In genomic region chr13:112968910-112969691, GRCh38 we compare ENCODE assay signal across 8 cellular contexts. TPM values are rescaled to one million over a fixed set of nuclear protein-coding genes. Genes with fewer than 3 reads are reported as not detected.
DNase-seq lines count a peak whose midpoint lies in the region; ATAC-seq and TF ChIP-seq lines count a peak whose summit lies in the region.

Gene MCF2L, plus strand, starts transcription at chr13:112969214. Its CDS starts 166 bp downstream, at chr13:112969380.

- H3K36me3 Mint-ChIP-seq in CD4-positive, CD25-positive, alpha-beta regulatory T cell = no peaks in the 10 kb centered on the region
- no peaks in the 10 kb centered on the region for H3K36me3 Mint-ChIP-seq in T-helper 1 cell treated with Interleukin-12 subunit alpha and Interleukin-12 subunit beta and Interleukin-4 antibody, amounts not matched to agents 30 μg/mL and 1 μg/mL, for 36 hours (ENCODE audit: low read depth)

- H3K9me3 ChIP-seq in CD4-positive, CD25-positive, alpha-beta regulatory T cell (ENCODE audit: control insufficient read depth in 2 of 2, low read length in 2 of 2) = no peaks in the 10 kb centered on the region
- H3K9me3 ChIP-seq in IMR-90 (ENCODE audit: control insufficient read depth, insufficient read depth, low read length) (peaks cover 7% of the 10 kb centered on the region), iPS-20b (ENCODE audit: insufficient read depth, low read depth, low read length) (peaks cover 3% of the 10 kb centered on the region; the same call in 1 of the 2 replicates), skeletal muscle tissue (ENCODE audit: control insufficient read depth in 3 of 3, low read length in 3 of 3) (no peaks in the 10 kb centered on the region)

- H3K4me1 ChIP-seq in CD4-positive, CD25-positive, alpha-beta regulatory T cell (ENCODE audit: control insufficient read depth, insufficient read depth, low read length, poor library complexity, severe bottlenecking) = peaks cover 23% of the 10 kb centered on the region
- H3K4me1 ChIP-seq in IMR-90 (ENCODE audit: control insufficient read depth, insufficient read depth, low read length) (no peaks in the 10 kb centered on the region), iPS-20b (ENCODE audit: insufficient read depth, low read length) (peaks cover 5% of the 10 kb centered on the region; the same call in 1 of the 2 replicates), skeletal muscle tissue (ENCODE audit: control insufficient read depth in 3 of 3, insufficient read depth in 3 of 3, low read length in 3 of 3) (peaks cover 4 to 22% (median 18%) of the 10 kb centered on the region in 3 donors)

- H4K91ac ChIP-seq in IMR-90 (ENCODE audit: insufficient read depth, low read depth, low read length) = no peak within 1 kb of the TSS

- H3K9me3 Mint-ChIP-seq in CD4-positive, CD25-positive, alpha-beta regulatory T cell = peaks cover 0 to 2% (median 0%) of the 10 kb centered on the region in 7 donors
- no peaks in the 10 kb centered on the region for H3K9me3 Mint-ChIP-seq in T-helper 1 cell treated with Interleukin-12 subunit alpha and Interleukin-12 subunit beta and Interleukin-4 antibody, amounts not matched to agents 30 μg/mL and 1 μg/mL, for 36 hours

- no peak within 1 kb of the TSS for H2BK15ac ChIP-seq in IMR-90 (ENCODE audit: low read depth, low read length)

- no peak within 1 kb of the TSS for H3K56ac ChIP-seq in IMR-90 (ENCODE audit: extremely low read depth, insufficient read depth, low read length)

- WGBS in IMR-90 (ENCODE audit: extremely low coverage in 2 of 2, insufficient read length in 1 of 2), 2 experiments = 0% methylated on average over 18 of the region's 69 CpGs; no CpG with 5 or more reads in 1 of the 2 experiments

- no TSS peak for BruUV-seq in IMR-90 (replicated peaks; lab: Mats Ljungman, UMichigan)

- H3K9me1 ChIP-seq in IMR-90 (ENCODE audit: insufficient read depth, low read length) = no peaks in the 10 kb centered on the region

- no peak within 1 kb of the TSS for H3K4ac ChIP-seq in IMR-90 (ENCODE audit: low read depth, low read length)

- no peak within 1 kb of the TSS for H2AK5ac ChIP-seq in IMR-90 (ENCODE audit: low read depth, low read length)

- CTCF ChIA-PET in IMR-90 (lab: Yijun Ruan, JAX) = no interaction called here

- H3K4me3 Mint-ChIP-seq in CD4-positive, CD25-positive, alpha-beta regulatory T cell = peak within 1 kb of the TSS; percentile 90 to 94 (median 92)
- H3K4me3 Mint-ChIP-seq in T-helper 1 cell treated with Interleukin-12 subunit alpha and Interleukin-12 subunit beta and Interleukin-4 antibody, amounts not matched to agents 30 μg/mL and 1 μg/mL, for 36 hours = peak within 1 kb of the TSS; percentile 82

- H3K4me2 ChIP-seq in IMR-90 (ENCODE audit: low read depth, low read length) = peak within 1 kb of the TSS; percentile 43; the same call in 1 of the 2 replicates

- no peak within 1 kb of the TSS for H3K14ac ChIP-seq in IMR-90 (replicated peaks; ENCODE audit: low read depth, low read length)

- peak within 1 kb of the TSS; percentile 72 for H2AK9ac ChIP-seq in IMR-90 (replicated peaks; ENCODE audit: low read depth, low read length, poor library complexity)

- peaks cover 3% of the 10 kb centered on the region for H3K27me3 ChIP-seq in CD4-positive, CD25-positive, alpha-beta regulatory T cell (ENCODE audit: control insufficient read depth, insufficient read depth, low read length)
- peaks cover 63% of the 10 kb centered on the region for H3K27me3 ChIP-seq in IMR-90 (ENCODE audit: control insufficient read depth, insufficient read depth, low read length)
- H3K27me3 ChIP-seq in iPS-20b (ENCODE audit: insufficient read depth, low read length) = peaks cover 33% of the 10 kb centered on the region
- H3K27me3 ChIP-seq in skeletal muscle tissue (ENCODE audit: control insufficient read depth in 3 of 3, insufficient read depth in 3 of 3, low read length in 3 of 3) = peaks cover 61 to 71% (median 61%) of the 10 kb centered on the region in 3 donors

- peaks cover 4% of the 10 kb centered on the region for H3K27me3 Mint-ChIP-seq in CD4-positive, CD25-positive, alpha-beta regulatory T cell
- H3K27me3 Mint-ChIP-seq in T-helper 1 cell treated with Interleukin-12 subunit alpha and Interleukin-12 subunit beta and Interleukin-4 antibody, amounts not matched to agents 30 μg/mL and 1 μg/mL, for 36 hours (ENCODE audit: low read depth) = peaks cover 52% of the 10 kb centered on the region

- H2BK5ac ChIP-seq in IMR-90 (ENCODE audit: low read depth, low read length, poor library complexity, severe bottlenecking) = no peak within 1 kb of the TSS

- H2BK20ac ChIP-seq in IMR-90 (ENCODE audit: low read depth, low read length) = no peak within 1 kb of the TSS

- no peak within 1 kb of the TSS for H4K5ac ChIP-seq in IMR-90 (ENCODE audit: low read depth, low read length)

- H3K4me3 ChIP-seq in CD4-positive, CD25-positive, alpha-beta regulatory T cell (ENCODE audit: low read depth, low read length) = peak within 1 kb of the TSS; percentile 77
- H3K4me3 ChIP-seq in IMR-90 (ENCODE audit: insufficient read depth, low read depth, low read length) (no peak within 1 kb of the TSS; the same call in 1 of the 2 replicates), astrocyte of the cerebellum (ENCODE audit: low read depth, low read length) (peak within 1 kb of the TSS; percentile 24), iPS-20b (ENCODE audit: low read length) (peak within 1 kb of the TSS; percentile 83), skeletal muscle tissue (ENCODE audit: low read length in 3 of 3) (peak within 1 kb of the TSS; percentile 49 to 63 (median 59))

- peak; percentile 76 to 80 for ATAC-seq in CD4-positive, CD25-positive, alpha-beta regulatory T cell (ENCODE audit: low read depth in 2 of 2)
- ATAC-seq in IMR-90 (ENCODE audit: low read depth) = peak; percentile 72
- no peak for ATAC-seq in HG02970 (IDR thresholded peaks at IDR 0.05; ENCODE audit: low FRiP score, unreplicated experiment)
- no peak for ATAC-seq in HG02610 (IDR thresholded peaks at IDR 0.05; ENCODE audit: unreplicated experiment)

- peak; percentile 26; the same call in 1 of the 2 replicates for TF ChIP-seq CTCF in IMR-90 (conservative IDR thresholded peaks at IDR 0.05; ENCODE audit: low read depth, low read length)
- peak; percentile 8 for TF ChIP-seq CTCF in astrocyte of the cerebellum (IDR thresholded peaks at IDR 0.05; ENCODE audit: low read depth, low read length, missing control alignments)

- H3K27ac ChIP-seq in CD4-positive, CD25-positive, alpha-beta regulatory T cell (ENCODE audit: insufficient read depth, low read length, poor library complexity, severe bottlenecking) = peak within 1 kb of the TSS; percentile 67
- H3K27ac ChIP-seq in IMR-90 (ENCODE audit: insufficient read depth, low read length) (no peak within 1 kb of the TSS), iPS-20b (ENCODE audit: low read length) (no peak within 1 kb of the TSS), skeletal muscle tissue (ENCODE audit: low read depth, low read length) (peak within 1 kb of the TSS; percentile 36)

- POLR2A ChIA-PET in IMR-90 (lab: Charles Lee; ENCODE audit: unreplicated experiment) = no interaction called here

- H3K9ac ChIP-seq in IMR-90 (ENCODE audit: low read depth, low read length) (no peak within 1 kb of the TSS), iPS-20b (ENCODE audit: low read depth, low read length) (peak within 1 kb of the TSS; percentile 63; the same call in 1 of the 2 replicates), skeletal muscle tissue (ENCODE audit: low read depth in 1 of 3, low read length in 3 of 3) (peak within 1 kb of the TSS in 2 of 3 donors; percentile 8 to 38)

- H3K4me1 Mint-ChIP-seq in CD4-positive, CD25-positive, alpha-beta regulatory T cell = peaks cover 6 to 42% (median 14%) of the 10 kb centered on the region in 4 donors
- peaks cover 6% of the 10 kb centered on the region for H3K4me1 Mint-ChIP-seq in T-helper 1 cell treated with Interleukin-12 subunit alpha and Interleukin-12 subunit beta and Interleukin-4 antibody, amounts not matched to agents 30 μg/mL and 1 μg/mL, for 36 hours (ENCODE audit: low read depth)

- no peaks in the 10 kb centered on the region for H4K20me1 ChIP-seq in IMR-90 (ENCODE audit: insufficient read depth, low read length)

- peak within 1 kb of the TSS; percentile 90 to 96 (median 93) for H3K27ac Mint-ChIP-seq in CD4-positive, CD25-positive, alpha-beta regulatory T cell
- peak within 1 kb of the TSS; percentile 43 for H3K27ac Mint-ChIP-seq in T-helper 1 cell treated with Interleukin-12 subunit alpha and Interleukin-12 subunit beta and Interleukin-4 antibody, amounts not matched to agents 30 μg/mL and 1 μg/mL, for 36 hours

- H2AFZ ChIP-seq in IMR-90 (replicated peaks; ENCODE audit: low read length, poor library complexity) = peak within 1 kb of the TSS; percentile 58

- no peaks in the 10 kb centered on the region for H3K79me1 ChIP-seq in IMR-90 (ENCODE audit: low read depth in 1 of 2, low read length in 2 of 2)

- H3K18ac ChIP-seq in IMR-90 (ENCODE audit: low read depth, low read length) = no peak within 1 kb of the TSS

- dilution Hi-C loops in IMR-90 (cut with HindIII; ENCODE audit: low sequenced_read_pairs, unreplicated experiment) = no loop called here

- no peak within 1 kb of the TSS for H3K23ac ChIP-seq in IMR-90 (ENCODE audit: low read depth, low read length)

- no peak within 1 kb of the TSS for H2BK120ac ChIP-seq in IMR-90 (ENCODE audit: low read depth, low read length)

- H4K8ac ChIP-seq in IMR-90 (ENCODE audit: low read depth in 2 of 2, low read length in 2 of 2) = no peak within 1 kb of the TSS

- peak; percentile 49 to 71 (median 58) for DNase-seq in CD4-positive, CD25-positive, alpha-beta regulatory T cell
- peak; percentile 31 for DNase-seq in IMR-90
- DNase-seq in astrocyte of the cerebellum (ENCODE audit: low read depth) = no peak

- no peaks in the 10 kb centered on the region for H3K36me3 ChIP-seq in CD4-positive, CD25-positive, alpha-beta regulatory T cell (ENCODE audit: control insufficient read depth, insufficient read depth, low read length)
- no peaks in the 10 kb centered on the region for H3K36me3 ChIP-seq in IMR-90 (ENCODE audit: control insufficient read depth, insufficient read depth, low read length)
- H3K36me3 ChIP-seq in iPS-20b (ENCODE audit: insufficient read depth, low read depth, low read length) = no peaks in the 10 kb centered on the region
- no peaks in the 10 kb centered on the region for H3K36me3 ChIP-seq in skeletal muscle tissue (ENCODE audit: control insufficient read depth in 3 of 3, insufficient read depth in 3 of 3, low read length in 3 of 3)

- in situ Hi-C loops in IMR-90 (cut with MboI; ENCODE audit: low sequenced_read_pairs) (no loop called here), astrocyte of the cerebellum (cut with HindIII; ENCODE audit: low sequenced_read_pairs) (no loop called here)

- no peak for TF ChIP-seq POLR2A in IMR-90 (IDR thresholded peaks at IDR 0.05; ENCODE audit: low read depth, low read length)

- intact Hi-C loops in IMR-90 (cut with micrococcal nuclease) = no loop called here

- TF ChIP-seq RAD21 in IMR-90 (IDR thresholded peaks at IDR 0.05; ENCODE audit: low read length) = 0 out of 2 replicates have a peak, but pooled peaks have one; percentile 19

RNA-seq across cellular contexts. Expression of gene MCF2L, which starts in this region (rescaled TPM):
- total RNA-seq in CD4-positive, CD25-positive, alpha-beta regulatory T cell = 22.2 TPM
- 1 to 10 TPM in 2 of 4 donors, under 1 TPM in 2; 0.34 to 1.5 (median 0.99) TPM for polyA plus RNA-seq in CD4-positive, CD25-positive, alpha-beta regulatory T cell
- 0.18 TPM in 1 of 2 replicates, not detected in the other for total RNA-seq in IMR-90 (2012; rRNA removed)
- not detected in 2 replicates for polyA plus RNA-seq in IMR-90 (2012; rRNA removed)
- polyA plus RNA-seq in IMR-90 (2012; cell fraction: cytosol; rRNA removed) = 0.02 and 0.09 TPM in 2 replicates
- 0.09 and 0.11 TPM in 2 replicates for polyA plus RNA-seq in IMR-90 (2012; cell fraction: nucleus; rRNA removed; ENCODE audit: low replicate concordance)
- total RNA-seq in skeletal muscle tissue = 18.3 TPM

Comparison
In these comparisons a context has a peak if more than half of its experiments do, and no peak if none do; other contexts are left out.
1. RNA of gene MCF2L (total RNA-seq): 22.2 TPM in CD4-positive, CD25-positive, alpha-beta regulatory T cell (single experiment) and 18.3 TPM in skeletal muscle tissue (single experiment); 0.18 TPM in IMR-90; every median in the first group is over 10 times any median in the second.
2. Peak in DNase-seq, ATAC-seq and H3K4me2 ChIP-seq in IMR-90; RNA of the gene not detected or under 1 TPM.
3. ATAC-seq: peak in CD4-positive, CD25-positive, alpha-beta regulatory T cell (2 of 2); none in HG02970 (single experiment) and HG02610 (single experiment).
4. H3K27ac ChIP-seq: peak in CD4-positive, CD25-positive, alpha-beta regulatory T cell (single experiment) and skeletal muscle tissue (single experiment); none in IMR-90 (single experiment) and iPS-20b (single experiment).